Comparison of ENCODE assay signal across 22 cellular contexts in the genomic region with DNA sequence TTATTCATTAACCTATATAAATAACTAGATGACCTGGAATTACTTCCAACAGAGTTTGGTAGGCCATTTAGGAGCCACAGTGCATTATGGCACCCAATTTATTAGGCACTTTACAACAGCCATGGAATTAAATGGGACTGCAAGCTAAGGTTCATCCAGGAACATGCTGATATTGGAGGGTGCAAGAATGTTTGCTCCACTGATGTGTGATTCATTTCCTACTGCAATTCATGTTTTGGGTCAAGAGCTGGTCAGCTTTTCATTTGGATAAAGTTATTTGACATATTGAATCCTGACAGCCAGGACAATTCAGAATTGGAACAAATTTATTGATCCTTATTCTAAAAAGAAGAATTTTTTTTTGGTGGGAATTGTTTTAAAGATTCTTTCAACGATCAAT. TPM values are rescaled to one million over a fixed set of nuclear protein-coding genes. Genes with fewer than 3 reads are reported as not detected.
"Had no signal": no experiment of that assay in that cellular context is flagged by ENCODE, and none has a peak within 500 bp of the region (broad histone marks: within the 10 kb centered on the region; RNA-seq: fewer than 3 reads in every experiment).

No MANE protein-coding gene starts in this region.

- H2AFZ ChIP-seq: hepatocyte had no signal

- H3K9me3 ChIP-seq: colonic mucosa, gastroesophageal sphincter, heart left ventricle, mucosa of descending colon, neutrophil, pancreas, right lobe of liver, thoracic aorta, tibial nerve, upper lobe of right lung, uterus had no signal

- H3K4me1 ChIP-seq: colonic mucosa, foreskin keratinocyte, gastroesophageal sphincter, heart left ventricle, pancreas, right lobe of liver, tibial nerve, upper lobe of right lung, uterus had no signal

- H3K4me2 ChIP-seq: hepatocyte had no signal

- DNase-seq: colonic mucosa; effector memory CD8-positive, alpha-beta T cell; foreskin keratinocyte; heart left ventricle; left ventricle myocardium superior; mucosa of descending colon; naive B cell; pancreas; right lobe of liver; small intestine; stimulated activated CD4-positive, alpha-beta T cell treated with anti-CD3 and anti-CD28 coated beads, Interleukin-15, amount 100 ng/mL, for 24 hours; stimulated activated CD4-positive, alpha-beta T cell treated with anti-CD3 and anti-CD28 coated beads, Interleukin-2, amount 100 ng/mL, for 48 hours; stimulated activated naive B cell treated with anti-CD40 and anti-IgM and Interleukin-4, amounts not matched to agents 10 μg/mL and 1 μg/mL and 100 μg/mL, for 72 hours; upper lobe of right lung; uterus had no signal

- H3K4me3 ChIP-seq: colonic mucosa, gastroesophageal sphincter, heart left ventricle, hepatocyte, lung, mucosa of descending colon, pancreas, right lobe of liver, thoracic aorta, tibial nerve, upper lobe of right lung, uterus had no signal

- H3K36me3 ChIP-seq: colonic mucosa, gastroesophageal sphincter, heart left ventricle, neutrophil, pancreas, right lobe of liver, thoracic aorta, tibial nerve, upper lobe of right lung, uterus had no signal

- ATAC-seq: effector memory CD8-positive, alpha-beta T cell; foreskin keratinocyte; gastroesophageal sphincter; heart left ventricle; left ventricle myocardium superior; mucosa of descending colon; natural killer cell treated with Interleukin-12 subunit alpha and Interleukin-12 subunit beta and Interleukin-15 and Interleukin-18, amount 100 ng/mL, for 72 hours; pancreas; stimulated activated naive B cell treated with anti-CD40 and anti-IgM and Interleukin-4, amounts not matched to agents 10 μg/mL and 1 μg/mL and 100 μg/mL, for 72 hours; upper lobe of right lung had no signal

- H3K79me2 ChIP-seq: hepatocyte had no signal

- H3K27me3 ChIP-seq: colonic mucosa, heart left ventricle, hepatocyte, pancreas, right lobe of liver, tibial nerve, upper lobe of right lung, uterus had no signal

- H3K27ac ChIP-seq: colonic mucosa, foreskin keratinocyte, gastroesophageal sphincter, heart left ventricle, hepatocyte, neutrophil, pancreas, right lobe of liver, thoracic aorta, tibial nerve, upper lobe of right lung, uterus had no signal

RNA-seq across cellular contexts. Expression of a gene that starts 11.8 kb away (rescaled TPM):
- total RNA-seq: foreskin keratinocyte; left ventricle myocardium superior; natural killer cell treated with Interleukin-12 subunit alpha and Interleukin-12 subunit beta and Interleukin-15 and Interleukin-18, amount 100 ng/mL, for 72 hours had no signal
